In the genomic region with DNA sequence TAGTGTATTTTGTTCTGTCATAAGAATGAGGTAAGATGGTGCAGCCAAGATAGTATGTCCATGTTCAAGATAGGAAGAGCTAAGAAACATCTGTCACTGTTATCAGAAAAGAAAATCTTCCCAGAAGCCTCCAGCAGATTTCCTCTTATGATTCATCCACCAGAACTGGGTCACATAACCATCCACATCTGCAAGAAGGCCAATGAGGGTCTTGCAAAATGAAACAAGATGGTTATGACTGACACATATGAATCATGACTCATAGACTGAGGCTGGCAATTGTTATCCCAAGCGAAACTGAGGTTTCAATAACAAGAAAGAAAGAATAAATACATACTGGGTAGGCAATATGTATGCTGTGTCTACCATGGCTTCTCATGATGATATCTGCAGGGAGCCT, we compare ENCODE assay signal across 14 cellular contexts. TPM values are rescaled to one million over a fixed set of nuclear protein-coding genes. Genes with fewer than 3 reads are reported as not detected.
DNase-seq lines count a peak whose midpoint lies in the region; ATAC-seq, FAIRE-seq and TF ChIP-seq lines count a peak whose summit lies in the region.
"Had no signal": no experiment of that assay in that cellular context is flagged by ENCODE, and none has a peak within 500 bp of the region (broad histone marks: within the 10 kb centered on the region; RNA-seq: fewer than 3 reads in every experiment).

No MANE protein-coding gene starts in this region.

- H3K4me3 ChIP-seq in endothelial cell of umbilical vein (replicated peaks in 1 of 3; ENCODE audit: insufficient read depth in 1 of 3, low read depth in 1 of 3, low read length in 3 of 3) (no peak overlapping the region), mesendoderm (ENCODE audit: low read length) (no peak overlapping the region)
- H3K4me3 ChIP-seq in CD8-positive, alpha-beta memory T cell (ENCODE audit: low read length) = no peak overlapping the region
- no peak overlapping the region for H3K4me3 ChIP-seq in effector memory CD4-positive, alpha-beta T cell (ENCODE audit: insufficient read depth, low read depth, low read length, poor library complexity, severe bottlenecking)
- H3K4me3 ChIP-seq: ascending aorta, PC-9 had no signal

- dilution Hi-C loops in endothelial cell of umbilical vein (cut with MboI; ENCODE audit: extremely low pct_ligation_motif_present, low sequenced_read_pairs) = no loop called here

- CTCF ChIA-PET in endothelial cell of umbilical vein (lab: Charles Lee) = no interaction called here
- CTCF ChIA-PET in CD8-positive, alpha-beta memory T cell (lab: Charles Lee) = no interaction called here

- H3K4me3 Mint-ChIP-seq in CD8-positive, alpha-beta memory T cell = no peak overlapping the region
- H3K4me3 Mint-ChIP-seq: CD14-positive monocyte had no signal

- ATAC-seq in SK-N-SH treated with all-trans-retinoic acid at 6 μM for 48 hours = peak; percentile 66
- ATAC-seq in HG02642 (IDR thresholded peaks at IDR 0.05; ENCODE audit: poor library complexity, unreplicated experiment) = no peak

- no peak overlapping the region for H3K4ac ChIP-seq in mesendoderm (ENCODE audit: low read depth, low read length)

- H3K4me2 ChIP-seq in endothelial cell of umbilical vein (ENCODE audit: insufficient read depth, low read length) = peak overlapping the region; percentile 0
- H3K4me2 ChIP-seq in mesendoderm (ENCODE audit: low read length) = no peak overlapping the region
- H3K4me2 ChIP-seq: PC-9 had no signal

- no peaks in the 10 kb centered on the region for H3K9me1 ChIP-seq in endothelial cell of umbilical vein (replicated peaks; ENCODE audit: control insufficient read depth, extremely low read depth, insufficient read depth, low read length)

- peaks cover 0 to 1% of the 10 kb centered on the region in 2 donors for H3K27me3 Mint-ChIP-seq in CD8-positive, alpha-beta memory T cell

- POLR2A ChIA-PET in endothelial cell of umbilical vein (lab: Charles Lee) = interaction anchor here (0.5 kb wide), 1 partner anchor 18 kb away, joined by 3 read pairs; no protein-coding TSS in a partner anchor
- POLR2A ChIA-PET in CD8-positive, alpha-beta memory T cell (lab: Charles Lee) = no interaction called here

- H3K27me3 ChIP-seq in endothelial cell of umbilical vein (ENCODE audit: control insufficient read depth in 2 of 2, insufficient read depth in 2 of 2, low read length in 2 of 2) (no peaks in the 10 kb centered on the region), mesendoderm (ENCODE audit: insufficient read depth, low read length, poor library complexity) (no peaks in the 10 kb centered on the region)
- H3K27me3 ChIP-seq in CD8-positive, alpha-beta memory T cell (ENCODE audit: insufficient read depth, low read length, poor library complexity, severe bottlenecking) = no peaks in the 10 kb centered on the region
- no peaks in the 10 kb centered on the region for H3K27me3 ChIP-seq in effector memory CD4-positive, alpha-beta T cell (replicated peaks; ENCODE audit: control insufficient read depth, insufficient read depth, low read length, poor library complexity, severe bottlenecking)
- H3K27me3 ChIP-seq: ascending aorta had no signal

- H3K18ac ChIP-seq in mesendoderm (ENCODE audit: low read length) = no peak overlapping the region

- TF ChIP-seq CTCF in endothelial cell of umbilical vein (IDR thresholded peaks at IDR 0.05; ENCODE audit: extremely low read depth in 1 of 2, insufficient read depth in 1 of 2, low read depth in 1 of 2, low read length in 2 of 2) = no peak

- no peaks in the 10 kb centered on the region for H4K20me1 ChIP-seq in endothelial cell of umbilical vein (replicated peaks; ENCODE audit: control insufficient read depth, extremely low read depth, insufficient read depth, low read length)

- H3K9me3 Mint-ChIP-seq in CD8-positive, alpha-beta memory T cell = no peaks in the 10 kb centered on the region
- H3K9me3 Mint-ChIP-seq: CD14-positive monocyte had no signal

- no TSS peak for BruUV-seq in endothelial cell of umbilical vein (replicated peaks; lab: Mats Ljungman, UMichigan)

- H2AK5ac ChIP-seq in mesendoderm (ENCODE audit: low read length) = no peak overlapping the region

- no peak overlapping the region for H2BK120ac ChIP-seq in mesendoderm (ENCODE audit: low read depth, low read length)

- H3K36me3 Mint-ChIP-seq in CD8-positive, alpha-beta memory T cell = peaks cover 2 to 5% (median 2%) of the 10 kb centered on the region in 3 donors

- no peak overlapping the region for H3K9ac ChIP-seq in endothelial cell of umbilical vein (replicated peaks; ENCODE audit: extremely low read depth, insufficient read depth, low read length)
- H3K9ac ChIP-seq in mesendoderm (ENCODE audit: low read length) = no peak overlapping the region

- H3K4me1 Mint-ChIP-seq in CD8-positive, alpha-beta memory T cell = peaks cover 7 to 8% (median 7%) of the 10 kb centered on the region in 3 donors
- H3K4me1 Mint-ChIP-seq: CD14-positive monocyte had no signal

- H3K79me1 ChIP-seq in mesendoderm (ENCODE audit: low read length) = no peaks in the 10 kb centered on the region

- no peak overlapping the region for H4K5ac ChIP-seq in mesendoderm (ENCODE audit: low read length)

- FAIRE-seq in endothelial cell of umbilical vein (lab: Jason Lieb, UNC) = peak; percentile 87
- FAIRE-seq: frontal cortex had no signal

- H4K8ac ChIP-seq in mesendoderm (ENCODE audit: low read depth, low read length) = no peak overlapping the region

- no peak for TF ChIP-seq POLR2A in endothelial cell of umbilical vein (IDR thresholded peaks at IDR 0.05; ENCODE audit: low read depth, low read length)

- no peaks in the 10 kb centered on the region for H3K9me3 ChIP-seq in endothelial cell of umbilical vein (replicated peaks; ENCODE audit: control insufficient read depth, insufficient read depth, low read length)
- H3K9me3 ChIP-seq in CD8-positive, alpha-beta memory T cell (ENCODE audit: low read length) = no peaks in the 10 kb centered on the region
- no peaks in the 10 kb centered on the region for H3K9me3 ChIP-seq in effector memory CD4-positive, alpha-beta T cell (ENCODE audit: control insufficient read depth, low read length)
- H3K9me3 ChIP-seq: ascending aorta had no signal

- no peaks in the 10 kb centered on the region for H3K79me2 ChIP-seq in endothelial cell of umbilical vein (ENCODE audit: control insufficient read depth, insufficient read depth, low read length)
- H3K79me2 ChIP-seq in mesendoderm (ENCODE audit: control insufficient read depth, insufficient read depth, low read length) = no peaks in the 10 kb centered on the region

- peak; percentile 23 for DNase-seq in stimulated activated CD4-positive, alpha-beta T cell treated with anti-CD3 and anti-CD28 coated beads, Interleukin-4, amount 100 ng/mL, for 24 hours
- no peak for DNase-seq in stimulated activated CD4-positive, alpha-beta T cell treated with anti-CD3 and anti-CD28 coated beads, Interleukin-2, amount 100 ng/mL, for 48 hours
- peak; percentile 78 for DNase-seq in endothelial cell of umbilical vein (ENCODE audit: low read depth, low spot score)
- DNase-seq in mesendoderm = no peak
- no peak for DNase-seq in CD8-positive, alpha-beta memory T cell
- DNase-seq in effector memory CD4-positive, alpha-beta T cell = no peak
- DNase-seq: retina, WERI-Rb-1 had no signal

- peaks cover 27% of the 10 kb centered on the region for H3K4me1 ChIP-seq in endothelial cell of umbilical vein (ENCODE audit: control insufficient read depth, extremely low read depth, insufficient read depth, low read length)
- peaks cover 5% of the 10 kb centered on the region for H3K4me1 ChIP-seq in mesendoderm (ENCODE audit: control insufficient read depth, low read depth, low read length)
- no peaks in the 10 kb centered on the region for H3K4me1 ChIP-seq in CD8-positive, alpha-beta memory T cell (ENCODE audit: insufficient read depth, low read length)
- H3K4me1 ChIP-seq in effector memory CD4-positive, alpha-beta T cell (ENCODE audit: control insufficient read depth, insufficient read depth, low read length, poor library complexity, severe bottlenecking) = no peaks in the 10 kb centered on the region
- H3K4me1 ChIP-seq: ascending aorta had no signal

- no CpG with 5 or more reads among the region's 1 CpG for WGBS in mesendoderm (ENCODE audit: extremely low coverage, insufficient coverage, low lambda C conversion rate)

- intact Hi-C loops in endothelial cell of umbilical vein (cut with micrococcal nuclease) = loop anchor here (1.0 kb wide), 3 partner anchors 8 to 30 kb away; a partner anchor contains a TSS

- H2BK15ac ChIP-seq in mesendoderm (replicated peaks; ENCODE audit: low read depth) = no peak overlapping the region

- H3K56ac ChIP-seq in mesendoderm (ENCODE audit: low read length) = no peak overlapping the region

- peak overlapping the region in 3 of 8 donors; percentile 1 to 22 (median 10) for H3K27ac Mint-ChIP-seq in CD8-positive, alpha-beta memory T cell
- H3K27ac Mint-ChIP-seq: CD14-positive monocyte had no signal

- H3K23ac ChIP-seq in mesendoderm (ENCODE audit: low read length) = no peak overlapping the region

- H2BK5ac ChIP-seq in mesendoderm (ENCODE audit: low read length) = no peak overlapping the region

- H3K27ac ChIP-seq in endothelial cell of umbilical vein (ENCODE audit: insufficient read depth, low read depth, low read length) (peak overlapping the region; percentile 57), mesendoderm (ENCODE audit: low read depth, low read length) (no peak overlapping the region)
- no peak overlapping the region for H3K27ac ChIP-seq in CD8-positive, alpha-beta memory T cell (ENCODE audit: low read depth, low read length)
- no peak overlapping the region for H3K27ac ChIP-seq in effector memory CD4-positive, alpha-beta T cell (ENCODE audit: insufficient read depth, low read length, poor library complexity, severe bottlenecking)
- H3K27ac ChIP-seq: ascending aorta, PC-9, WERI-Rb-1 had no signal

- no peaks in the 10 kb centered on the region for H3K36me3 ChIP-seq in endothelial cell of umbilical vein (ENCODE audit: control insufficient read depth in 2 of 2, extremely low read depth in 1 of 2, insufficient read depth in 2 of 2, low read length in 2 of 2)
- H3K36me3 ChIP-seq in mesendoderm (ENCODE audit: control insufficient read depth, insufficient read depth, low read length) = no peaks in the 10 kb centered on the region
- H3K36me3 ChIP-seq in CD8-positive, alpha-beta memory T cell (ENCODE audit: insufficient read depth, low read length) = no peaks in the 10 kb centered on the region
- no peaks in the 10 kb centered on the region for H3K36me3 ChIP-seq in effector memory CD4-positive, alpha-beta T cell (ENCODE audit: control insufficient read depth, insufficient read depth, low read length)
- H3K36me3 ChIP-seq: ascending aorta, WERI-Rb-1 had no signal

- no peak overlapping the region for H2AFZ ChIP-seq in endothelial cell of umbilical vein (ENCODE audit: low read depth, low read length)
- H2AFZ ChIP-seq: PC-9 had no signal

RNA-seq across cellular contexts. Expression of a gene that starts 30.3 kb away (rescaled TPM):
- 22.4 and 25.5 TPM in 2 replicates for total RNA-seq in endothelial cell of umbilical vein
- polyA plus RNA-seq in endothelial cell of umbilical vein = 23.5 and 27.6 TPM in 2 replicates
- 15.2 and 16.1 TPM in 2 replicates for polyA plus RNA-seq in endothelial cell of umbilical vein (2011; cell fraction: cytosol; rRNA removed)
- 46.3 and 53.8 TPM in 2 replicates for polyA plus RNA-seq in endothelial cell of umbilical vein (2011; cell fraction: nucleus; rRNA removed)
- 14.4 and 19.3 TPM in 2 replicates for polyA plus RNA-seq in endothelial cell of umbilical vein (2012)
- 77.1 and 80.2 TPM in 2 replicates for polyA minus RNA-seq in endothelial cell of umbilical vein
- 7.6 TPM for polyA minus RNA-seq in endothelial cell of umbilical vein (2011; cell fraction: cytosol; rRNA and poly(A)+ RNA removed)
- 48.2 and 55.7 TPM in 2 replicates for polyA minus RNA-seq in endothelial cell of umbilical vein (2011; cell fraction: nucleus; rRNA and poly(A)+ RNA removed)
- 24.9 TPM for polyA plus RNA-seq in mesendoderm (2013, experiment 1 of 2)
- 25.8 TPM for polyA plus RNA-seq in mesendoderm (2013, experiment 2 of 2)
- 10 to 100 TPM in 1 of 2 experiments, 1 to 10 TPM in 1; 9.4 to 10.0 TPM for total RNA-seq in CD8-positive, alpha-beta memory T cell
- 1.1 TPM for polyA plus RNA-seq in CD8-positive, alpha-beta memory T cell

RNA-seq across cellular contexts. Expression of a gene that starts 56.4 kb away (rescaled TPM):
- 11.9 and 12.1 TPM in 2 replicates for total RNA-seq in endothelial cell of umbilical vein
- polyA plus RNA-seq in endothelial cell of umbilical vein = 1.9 and 2.9 TPM in 2 replicates
- polyA plus RNA-seq in endothelial cell of umbilical vein (2011; cell fraction: cytosol; rRNA removed) = 2.3 TPM in 2 replicates
- polyA plus RNA-seq in endothelial cell of umbilical vein (2011; cell fraction: nucleus; rRNA removed) = 21.9 and 24.2 TPM in 2 replicates
- 5.3 TPM in 2 replicates for polyA plus RNA-seq in endothelial cell of umbilical vein (2012)
- polyA minus RNA-seq in endothelial cell of umbilical vein = 6.4 and 9.1 TPM in 2 replicates
- polyA minus RNA-seq in endothelial cell of umbilical vein (2011; cell fraction: cytosol; rRNA and poly(A)+ RNA removed) = 3.7 TPM
- 17.4 and 26.6 TPM in 2 replicates for polyA minus RNA-seq in endothelial cell of umbilical vein (2011; cell fraction: nucleus; rRNA and poly(A)+ RNA removed)
- 15.2 TPM for polyA plus RNA-seq in mesendoderm (2013, experiment 1 of 2)
- 15.2 TPM for polyA plus RNA-seq in mesendoderm (2013, experiment 2 of 2)
- total RNA-seq in CD8-positive, alpha-beta memory T cell = 10 to 100 TPM; 15.0 to 15.7 TPM
- 9.0 TPM for polyA plus RNA-seq in CD8-positive, alpha-beta memory T cell

Comparison
In these comparisons a context has a peak if more than half of its experiments do, and no peak if none do; other contexts are left out.
1. DNase-seq: peak in stimulated activated CD4-positive, alpha-beta T cell treated with anti-CD3 and anti-CD28 coated beads, Interleukin-4, amount 100 ng/mL, for 24 hours (single experiment) and endothelial cell of umbilical vein (single experiment); none in stimulated activated CD4-positive, alpha-beta T cell treated with anti-CD3 and anti-CD28 coated beads, Interleukin-2, amount 100 ng/mL, for 48 hours (0 of 2), mesendoderm (single experiment), CD8-positive, alpha-beta memory T cell (0 of 5) and effector memory CD4-positive, alpha-beta T cell (0 of 3).